9 cellular contexts compared by ENCODE assay signal in the genomic region with DNA sequence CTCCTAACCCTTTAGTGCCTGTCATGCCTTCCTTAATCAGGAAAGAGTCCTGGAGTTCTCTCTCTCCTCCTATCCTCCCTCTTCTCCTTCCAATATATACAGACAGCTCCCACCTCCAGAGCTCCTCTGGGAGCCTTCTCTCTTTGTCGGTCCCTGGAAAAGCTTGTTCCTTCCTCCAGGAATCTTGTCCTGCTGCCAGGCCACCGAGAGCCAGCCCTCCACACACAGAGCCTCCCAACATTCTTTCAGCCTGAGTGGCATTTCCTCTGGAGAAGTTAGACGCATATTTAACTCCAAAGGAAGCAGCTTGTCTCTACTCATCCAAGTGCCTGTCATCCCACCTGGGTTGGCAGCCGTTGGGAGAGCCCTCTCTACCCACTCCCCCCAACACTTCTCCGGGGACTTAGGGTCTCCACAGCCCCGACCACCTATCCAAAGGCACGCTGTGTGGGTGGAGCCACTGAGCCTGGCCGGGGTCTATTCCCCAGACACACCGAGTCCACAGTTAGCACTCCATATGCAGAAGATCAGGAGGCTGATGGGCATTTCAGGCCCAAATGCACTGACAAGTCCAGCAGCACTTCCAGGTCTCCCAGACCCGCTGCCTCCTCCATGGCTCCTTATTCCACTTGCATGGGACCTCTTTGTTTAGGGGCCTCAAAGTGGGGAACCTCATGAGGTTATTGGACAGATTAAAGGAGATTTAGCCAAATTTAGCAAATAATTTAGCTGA. TPM values are rescaled to one million over a fixed set of nuclear protein-coding genes. Genes with fewer than 3 reads are reported as not detected.
DNase-seq lines count a peak whose midpoint lies in the region; ATAC-seq and TF ChIP-seq lines count a peak whose summit lies in the region.
"Had no signal": no experiment of that assay in that cellular context is flagged by ENCODE, and none has a peak within 500 bp of the region (broad histone marks: within the 10 kb centered on the region; RNA-seq: fewer than 3 reads in every experiment).

No MANE protein-coding gene starts in this region.

- H3K27me3 ChIP-seq in lower lobe of right lung (ENCODE audit: low read depth) (no peaks in the 10 kb centered on the region), uterus (no peaks in the 10 kb centered on the region)
- H3K27me3 ChIP-seq: BE2C had no signal

- CTCF ChIA-PET in activated CD8-positive, alpha-beta memory T cell treated with anti-CD3 and anti-CD28 coated beads, Interleukin-2, amount 10 ng/mL, durations not matched to agents 7 days and 5 days (lab: Charles Lee), result interaction anchor here (1.0 to 2.0 kb wide), 2 partner anchors 10 to 67 kb away, joined by 3 to 12 read pairs; no protein-coding TSS in a partner anchor

- H3K36me3 ChIP-seq in lower lobe of right lung (no peaks in the 10 kb centered on the region), uterus (no peaks in the 10 kb centered on the region)
- H3K36me3 ChIP-seq: BE2C had no signal

- H3K4me3 ChIP-seq in lower lobe of right lung, result no peak overlapping the region
- H3K4me3 ChIP-seq in uterus, result no peak overlapping the region

- H3K36me3 Mint-ChIP-seq in activated CD8-positive, alpha-beta memory T cell treated with anti-CD3 and anti-CD28 coated beads, Interleukin-2, amount 10 ng/mL, durations not matched to agents 7 days and 5 days, result no peaks in the 10 kb centered on the region
- H3K36me3 Mint-ChIP-seq in activated naive CD4-positive, alpha-beta T cell treated with anti-CD3 and anti-CD28 coated beads, Interleukin-2, amount 50 U/mL, for 72 hours, result no peaks in the 10 kb centered on the region

- intact Hi-C loops in lower lobe of right lung (cut with DNase I) (no loop called here), uterus (cut with DNase I; ENCODE audit: low total_unique reads) (no loop called here)

- DNase-seq in activated CD8-positive, alpha-beta memory T cell treated with anti-CD3 and anti-CD28 coated beads, Interleukin-2, amount 10 ng/mL, durations not matched to agents 7 days and 5 days, result peak; percentile 7
- no peak for DNase-seq in activated CD8-positive, alpha-beta memory T cell treated with anti-CD3 and anti-CD28 coated beads, Interleukin-2, amount 50 U/mL, for 4 hours
- DNase-seq in dermis blood vessel endothelial cell, result peak; percentile 95
- no peak for DNase-seq in lower lobe of right lung
- DNase-seq in uterus, result peak; percentile 84 to 87
- DNase-seq in activated naive CD4-positive, alpha-beta T cell treated with anti-CD3 and anti-CD28 coated beads, Interleukin-2, amount 50 U/mL, for 72 hours (ENCODE audit: low spot score in 2 of 2), result no peak
- DNase-seq in stimulated activated CD4-positive, alpha-beta T cell treated with anti-CD3 and anti-CD28 coated beads, Interleukin-4, amount 100 ng/mL, for 4 hours, result no peak
- DNase-seq: BE2C had no signal

- H3K9me3 ChIP-seq in lower lobe of right lung, result no peaks in the 10 kb centered on the region
- no peaks in the 10 kb centered on the region for H3K9me3 ChIP-seq in uterus
- H3K9me3 ChIP-seq: BE2C had no signal

- no peak overlapping the region for H3K27ac Mint-ChIP-seq in activated CD8-positive, alpha-beta memory T cell treated with anti-CD3 and anti-CD28 coated beads, Interleukin-2, amount 10 ng/mL, durations not matched to agents 7 days and 5 days
- H3K27ac Mint-ChIP-seq in activated naive CD4-positive, alpha-beta T cell treated with anti-CD3 and anti-CD28 coated beads, Interleukin-2, amount 50 U/mL, for 72 hours, result no peak overlapping the region

- TF ChIP-seq CTCF in lower lobe of right lung (IDR thresholded peaks at IDR 0.05), result no peak
- no peak for TF ChIP-seq CTCF in uterus (IDR thresholded peaks at IDR 0.05)

- peaks cover 2% of the 10 kb centered on the region for H3K27me3 Mint-ChIP-seq in activated CD8-positive, alpha-beta memory T cell treated with anti-CD3 and anti-CD28 coated beads, Interleukin-2, amount 10 ng/mL, durations not matched to agents 7 days and 5 days

- H3K4me1 Mint-ChIP-seq in activated CD8-positive, alpha-beta memory T cell treated with anti-CD3 and anti-CD28 coated beads, Interleukin-2, amount 10 ng/mL, durations not matched to agents 7 days and 5 days, result peaks cover 9% of the 10 kb centered on the region

- H3K4me3 Mint-ChIP-seq in activated CD8-positive, alpha-beta memory T cell treated with anti-CD3 and anti-CD28 coated beads, Interleukin-2, amount 10 ng/mL, durations not matched to agents 7 days and 5 days, result no peak overlapping the region

- peaks cover 69% of the 10 kb centered on the region for H3K4me1 ChIP-seq in lower lobe of right lung
- peaks cover 31 to 32% of the 10 kb centered on the region in 2 donors for H3K4me1 ChIP-seq in uterus

- H3K27ac ChIP-seq in lower lobe of right lung (peak overlapping the region; percentile 80), uterus (peak overlapping the region; percentile 76 to 82)

- no peaks in the 10 kb centered on the region for H3K9me3 Mint-ChIP-seq in activated CD8-positive, alpha-beta memory T cell treated with anti-CD3 and anti-CD28 coated beads, Interleukin-2, amount 10 ng/mL, durations not matched to agents 7 days and 5 days (ENCODE audit: low read depth)
- H3K9me3 Mint-ChIP-seq in activated naive CD4-positive, alpha-beta T cell treated with anti-CD3 and anti-CD28 coated beads, Interleukin-2, amount 50 U/mL, for 72 hours, result no peaks in the 10 kb centered on the region

- no peak for TF ChIP-seq POLR2A in uterus (IDR thresholded peaks at IDR 0.05)

- no peak for ATAC-seq in activated CD8-positive, alpha-beta memory T cell treated with anti-CD3 and anti-CD28 coated beads, Interleukin-2, amount 10 ng/mL, durations not matched to agents 7 days and 5 days
- ATAC-seq in lower lobe of right lung, result peak; percentile 44 to 53
- ATAC-seq in activated naive CD4-positive, alpha-beta T cell treated with anti-CD3 and anti-CD28 coated beads, Interleukin-2, amount 50 U/mL, for 72 hours, result no peak
- no peak for ATAC-seq in HG02678 (IDR thresholded peaks at IDR 0.05; ENCODE audit: unreplicated experiment)

RNA-seq across cellular contexts. Expression of a gene that starts 31.1 kb away (rescaled TPM):
- not detected for total RNA-seq in activated CD8-positive, alpha-beta memory T cell treated with anti-CD3 and anti-CD28 coated beads, Interleukin-2, amount 10 ng/mL, durations not matched to agents 7 days and 5 days
- total RNA-seq in dermis blood vessel endothelial cell (107 and 156 TPM in 2 replicates), lower lobe of right lung (111 TPM), uterus (100 to 1,000 TPM in 2 of 4 donors, 10 to 100 TPM in 2; 26.4 to 151 (median 99.0) TPM)
- not detected for total RNA-seq in activated naive CD4-positive, alpha-beta T cell treated with anti-CD3 and anti-CD28 coated beads, Interleukin-2, amount 50 U/mL, for 72 hours

Comparison
In these comparisons a context has a peak if more than half of its experiments do, and no peak if none do; other contexts are left out.
1. DNase-seq: peak in activated CD8-positive, alpha-beta memory T cell treated with anti-CD3 and anti-CD28 coated beads, Interleukin-2, amount 10 ng/mL, durations not matched to agents 7 days and 5 days (single experiment), dermis blood vessel endothelial cell (single experiment) and uterus (2 of 2); none in activated CD8-positive, alpha-beta memory T cell treated with anti-CD3 and anti-CD28 coated beads, Interleukin-2, amount 50 U/mL, for 4 hours (single experiment), lower lobe of right lung (single experiment), activated naive CD4-positive, alpha-beta T cell treated with anti-CD3 and anti-CD28 coated beads, Interleukin-2, amount 50 U/mL, for 72 hours (0 of 2) and stimulated activated CD4-positive, alpha-beta T cell treated with anti-CD3 and anti-CD28 coated beads, Interleukin-4, amount 100 ng/mL, for 4 hours (0 of 2).
2. ATAC-seq: peak in lower lobe of right lung (2 of 2); none in activated CD8-positive, alpha-beta memory T cell treated with anti-CD3 and anti-CD28 coated beads, Interleukin-2, amount 10 ng/mL, durations not matched to agents 7 days and 5 days (single experiment), activated naive CD4-positive, alpha-beta T cell treated with anti-CD3 and anti-CD28 coated beads, Interleukin-2, amount 50 U/mL, for 72 hours (0 of 2) and HG02678 (single experiment).
3. RNA of a gene that starts 31.1 kb away (total RNA-seq): 26.4 to 151 TPM in uterus, 111 TPM in lower lobe of right lung (single experiment) and 107 to 156 TPM in dermis blood vessel endothelial cell; not detected in activated CD8-positive, alpha-beta memory T cell treated with anti-CD3 and anti-CD28 coated beads, Interleukin-2, amount 10 ng/mL, durations not matched to agents 7 days and 5 days and not detected in activated naive CD4-positive, alpha-beta T cell treated with anti-CD3 and anti-CD28 coated beads, Interleukin-2, amount 50 U/mL, for 72 hours; every median in the first group is over 10 times any median in the second.